Comparison of ENCODE assay signal across 9 cellular contexts in genomic region chr11:65916391-65916790, GRCh38. TPM values are rescaled to one million over a fixed set of nuclear protein-coding genes. Genes with fewer than 3 reads are reported as not detected.
DNase-seq lines count a peak whose midpoint lies in the region; ATAC-seq and TF ChIP-seq lines count a peak whose summit lies in the region.
"Had no signal": no experiment of that assay in that cellular context is flagged by ENCODE, and none has a peak within 500 bp of the region (broad histone marks: within the 10 kb centered on the region; RNA-seq: fewer than 3 reads in every experiment).

No MANE protein-coding gene starts in this region.

- H3K4me3 Mint-ChIP-seq in GM23338 = peak overlapping the region; percentile 42; the same call in 1 of the 3 replicates
- peak overlapping the region; percentile 94 for H3K4me3 Mint-ChIP-seq in T-helper 17 cell

- H3F3A ChIP-seq in GM23338 (replicated peaks; ENCODE audit: low read depth) = 0 out of 2 replicates have a peak, but pooled peaks cover 6% of the 10 kb centered on the region

- no peak for TF ChIP-seq CTCF in GM23338 (conservative IDR thresholded peaks at IDR 0.05; ENCODE audit: low read depth in 2 of 2)
- TF ChIP-seq CTCF in fibroblast of mammary gland (conservative IDR thresholded peaks at IDR 0.05; ENCODE audit: control insufficient read depth, insufficient read depth, low read depth, low read length) = no peak

- peaks cover 7% of the 10 kb centered on the region for H3K79me2 ChIP-seq in GM23338 (replicated peaks; ENCODE audit: insufficient read depth)

- H3K36me3 ChIP-seq in GM23338 (ENCODE audit: insufficient read depth) = no peaks in the 10 kb centered on the region
- H3K36me3 ChIP-seq in skeletal muscle satellite cell (ENCODE audit: insufficient read depth, low read length) = peaks cover 28% of the 10 kb centered on the region

- H3K27ac ChIP-seq in GM23338 (ENCODE audit: low read depth) = no peak overlapping the region

- H3K9me2 ChIP-seq in GM23338 (ENCODE audit: insufficient read depth) = no peaks in the 10 kb centered on the region

- H4K20me1 ChIP-seq in GM23338 (replicated peaks; ENCODE audit: insufficient read depth) = no peaks in the 10 kb centered on the region

- no peaks in the 10 kb centered on the region for H3K9me3 Mint-ChIP-seq in GM23338

- H3K9ac ChIP-seq in skeletal muscle satellite cell (ENCODE audit: low read depth, low read length) = peak overlapping the region; percentile 98

- H3K4me1 ChIP-seq in GM23338 (ENCODE audit: insufficient read depth) (peaks cover 10% of the 10 kb centered on the region), skeletal muscle satellite cell (ENCODE audit: control insufficient read depth, insufficient read depth, low read length) (peaks cover 76% of the 10 kb centered on the region)

- peaks cover 23% of the 10 kb centered on the region for H3K27me3 Mint-ChIP-seq in GM23338 (ENCODE audit: insufficient read depth, low read depth, poor library complexity)
- peaks cover 4% of the 10 kb centered on the region for H3K27me3 Mint-ChIP-seq in T-helper 17 cell

- H3K4me1 Mint-ChIP-seq in GM23338 (peaks cover 10% of the 10 kb centered on the region), T-helper 17 cell (peaks cover 24% of the 10 kb centered on the region)

- H3K27ac Mint-ChIP-seq in GM23338 = no peak overlapping the region
- peak overlapping the region; percentile 68 for H3K27ac Mint-ChIP-seq in T-helper 17 cell

- H3K4me2 ChIP-seq in GM23338 = no peak overlapping the region
- peak overlapping the region; percentile 95 for H3K4me2 ChIP-seq in skeletal muscle satellite cell (ENCODE audit: low read length)

- H3K4me3 ChIP-seq in GM23338 = no peak overlapping the region
- peak overlapping the region; percentile 85 for H3K4me3 ChIP-seq in fibroblast of mammary gland (ENCODE audit: control insufficient read depth, low read depth, low read length)
- H3K4me3 ChIP-seq in skeletal muscle satellite cell (ENCODE audit: low read length) = peak overlapping the region; percentile 87

- H3K27me3 ChIP-seq in GM23338 (ENCODE audit: insufficient read depth) (no peaks in the 10 kb centered on the region), skeletal muscle satellite cell (ENCODE audit: control insufficient read depth, insufficient read depth, low read length) (no peaks in the 10 kb centered on the region)

- H3K9me3 ChIP-seq in T-helper 17 cell (ENCODE audit: control insufficient read depth, low read length, poor library complexity, severe bottlenecking) (no peaks in the 10 kb centered on the region), skeletal muscle satellite cell (replicated peaks; ENCODE audit: low read length) (no peaks in the 10 kb centered on the region)

- H3K36me3 Mint-ChIP-seq in GM23338 (ENCODE audit: low read depth) (peaks cover 3% of the 10 kb centered on the region; the same call in 1 of the 3 replicates), T-helper 17 cell (ENCODE audit: low read depth) (no peaks in the 10 kb centered on the region)

- no peak overlapping the region for H2AFZ ChIP-seq in GM23338

- ATAC-seq in GM23338 (no peak), T-helper 17 cell (no peak)

- DNase-seq in GM23338 (ENCODE audit: low spot score) (no peak), T-helper 17 cell (no peak), fibroblast of mammary gland (ENCODE audit: low read depth) (no peak), NCI-H2029 treated with DMSO at 0.1 percent for 48 hours (lab: John Stamatoyannopoulos, UW) (no peak), CD1c-positive myeloid dendritic cell (ENCODE audit: extremely low spot score) (no peak), NCI-H1417 treated with DMSO at 0.1 percent for 48 hours (lab: John Stamatoyannopoulos, UW) (no peak), A172 (ENCODE audit: low spot score) (no peak)
- DNase-seq: activated naive CD4-positive, alpha-beta T cell treated with Interleukin-2 at 50 U/mL for 16 hours had no signal

TF ChIP-seq in GM23338, 12 proteins besides CTCF, POLR2A, EP300 and RAD21:
- TF ChIP-seq CREB1 (CRISPR knock-in tag; IDR thresholded peaks at IDR 0.05; ENCODE audit: low read depth) (no peak), EZH2phosphoT487 (IDR thresholded peaks at IDR 0.05; ENCODE audit: unreplicated experiment) (no peak), REST (IDR thresholded peaks at IDR 0.05; ENCODE audit: unreplicated experiment) (no peak), NANOG (IDR thresholded peaks at IDR 0.05; ENCODE audit: borderline replicate concordance) (no peak), STAT1 (IDR thresholded peaks at IDR 0.05; ENCODE audit: unreplicated experiment) (no peak), ETS1 (IDR thresholded peaks at IDR 0.05) (no peak)

RNA-seq across cellular contexts. Expression of gene C11orf68, which starts 2.5 kb away (rescaled TPM):
- 21.6 and 23.2 TPM in 2 replicates for total RNA-seq in GM23338 (2014; rRNA removed; shearing (Covaris generic))
- polyA plus RNA-seq in GM23338 (2016; fragmentation: Nextera tagmentation; extraction: Ambion mirVana) = 16.8 and 18.6 TPM in 2 replicates
- total RNA-seq in T-helper 17 cell = 10 to 100 TPM; 14.1 to 18.1 TPM
- 29.7 and 48.3 TPM in 2 replicates for total RNA-seq in skeletal muscle satellite cell (2012; rRNA removed)
- total RNA-seq in A172 (2014; rRNA removed; shearing (Covaris generic)) = 22.2 and 27.3 TPM in 2 replicates

RNA-seq across cellular contexts. Expression of gene DRAP1, which starts 2.8 kb away (rescaled TPM):
- total RNA-seq in GM23338 (2014; rRNA removed; shearing (Covaris generic)) = 83.0 and 121 TPM in 2 replicates
- polyA plus RNA-seq in GM23338 (2016; fragmentation: Nextera tagmentation; extraction: Ambion mirVana) = 294 and 358 TPM in 2 replicates
- total RNA-seq in T-helper 17 cell = 10 to 100 TPM; 63.1 to 65.7 TPM
- total RNA-seq in skeletal muscle satellite cell (2012; rRNA removed) = 479 and 497 TPM in 2 replicates
- total RNA-seq in A172 (2014; rRNA removed; shearing (Covaris generic)) = 259 and 262 TPM in 2 replicates

RNA-seq across cellular contexts. Expression of gene FOSL1, which starts 16.2 kb away (rescaled TPM):
- total RNA-seq in GM23338 (2014; rRNA removed; shearing (Covaris generic)) = 10.1 and 14.6 TPM in 2 replicates
- 17.1 and 20.1 TPM in 2 replicates for polyA plus RNA-seq in GM23338 (2016; fragmentation: Nextera tagmentation; extraction: Ambion mirVana)
- 1 to 10 TPM; 3.7 to 8.5 TPM for total RNA-seq in T-helper 17 cell
- total RNA-seq in skeletal muscle satellite cell (2012; rRNA removed) = 65.9 and 97.2 TPM in 2 replicates
- 71.3 and 109 TPM in 2 replicates for total RNA-seq in A172 (2014; rRNA removed; shearing (Covaris generic))

RNA-seq across cellular contexts. Expression of gene CCDC85B, which starts 25.9 kb away (rescaled TPM):
- total RNA-seq in GM23338 (2014; rRNA removed; shearing (Covaris generic)) = 57.3 and 66.3 TPM in 2 replicates
- 54.5 and 60.4 TPM in 2 replicates for polyA plus RNA-seq in GM23338 (2016; fragmentation: Nextera tagmentation; extraction: Ambion mirVana)
- total RNA-seq in T-helper 17 cell = 10 to 100 TPM; 27.4 to 28.0 TPM
- total RNA-seq in skeletal muscle satellite cell (2012; rRNA removed) = 48.1 and 61.1 TPM in 2 replicates
- total RNA-seq in A172 (2014; rRNA removed; shearing (Covaris generic)) = 27.3 and 28.0 TPM in 2 replicates

RNA-seq across cellular contexts. Expression of gene FIBP, which starts 28.1 kb away (rescaled TPM):
- 94.3 and 102 TPM in 2 replicates for total RNA-seq in GM23338 (2014; rRNA removed; shearing (Covaris generic))
- polyA plus RNA-seq in GM23338 (2016; fragmentation: Nextera tagmentation; extraction: Ambion mirVana) = 79.0 and 84.4 TPM in 2 replicates
- total RNA-seq in T-helper 17 cell = 10 to 100 TPM; 27.7 to 30.4 TPM
- total RNA-seq in skeletal muscle satellite cell (2012; rRNA removed) = 173 and 237 TPM in 2 replicates
- total RNA-seq in A172 (2014; rRNA removed; shearing (Covaris generic)) = 131 and 171 TPM in 2 replicates
